Comparison of ENCODE assay signal across 21 cellular contexts in genomic region chr13:66576381-66576780, GRCh38.
DNase-seq lines count a peak whose midpoint lies in the region; ATAC-seq and TF ChIP-seq lines count a peak whose summit lies in the region.
"Had no signal": no experiment of that assay in that cellular context is flagged by ENCODE, and none has a peak within 500 bp of the region (broad histone marks: within the 10 kb centered on the region; RNA-seq: fewer than 3 reads in every experiment).

No MANE protein-coding gene starts in this region.

- DNase-seq in mucosa of descending colon, result no peak
- DNase-seq in GM20000 (ENCODE audit: low spot score), result no peak
- no peak for DNase-seq in retina
- DNase-seq in chondrocyte (ENCODE audit: low spot score), result no peak
- DNase-seq in NCI-H345 treated with DMSO at 0.1 percent for 48 hours (lab: John Stamatoyannopoulos, UW; ENCODE audit: unreplicated experiment), result no peak
- DNase-seq: EL, GF-D8, MV-4-11, NCI-H1105 treated with DMSO at 0.1 percent for 48 hours, NCI-H2029 treated with DMSO at 0.1 percent for 48 hours, NCI-H2171 treated with DMSO at 0.1 percent for 48 hours, NCI-H446, NCI-H526, PC-3, Right ventricle myocardium superior had no signal

- TF ChIP-seq CTCF in mucosa of descending colon (IDR thresholded peaks at IDR 0.05), result no peak
- no peak for TF ChIP-seq CTCF in GM20000 (IDR thresholded peaks at IDR 0.05; ENCODE audit: extremely low read depth, missing control alignments)
- TF ChIP-seq CTCF in chondrocyte (IDR thresholded peaks at IDR 0.05), result no peak

- no peaks in the 10 kb centered on the region for H3K4me1 ChIP-seq in mucosa of descending colon (ENCODE audit: low read depth)
- H3K4me1 ChIP-seq: A549 had no signal

- H3K4me3 Mint-ChIP-seq in chondrocyte (ENCODE audit: unreplicated experiment), result no peak overlapping the region
- H3K4me3 Mint-ChIP-seq: B cell, CD14-positive monocyte had no signal

- H3K36me3 ChIP-seq in mucosa of descending colon (ENCODE audit: low read depth), result no peaks in the 10 kb centered on the region

- intact Hi-C loops in mucosa of descending colon (cut with DNase I, micrococcal nuclease), result no loop called here

- no peaks in the 10 kb centered on the region for H3K36me3 Mint-ChIP-seq in chondrocyte (ENCODE audit: low read depth)
- H3K36me3 Mint-ChIP-seq: CD14-positive monocyte had no signal

- no peak overlapping the region for H3K4me3 ChIP-seq in mucosa of descending colon
- H3K4me3 ChIP-seq: A549 had no signal

- peak; percentile 72 for ATAC-seq in GM18907 (IDR thresholded peaks at IDR 0.05; ENCODE audit: unreplicated experiment)
- ATAC-seq in HG02759 (IDR thresholded peaks at IDR 0.05; ENCODE audit: unreplicated experiment), result peak; percentile 57
- peak; percentile 53 for ATAC-seq in HG03558 (IDR thresholded peaks at IDR 0.05; ENCODE audit: extremely low read depth, unreplicated experiment)
- ATAC-seq in mucosa of descending colon, result peak; percentile 46
- ATAC-seq: A549, PC-3 had no signal

- no peaks in the 10 kb centered on the region for H3K27me3 Mint-ChIP-seq in chondrocyte (ENCODE audit: low read depth)
- H3K27me3 Mint-ChIP-seq: B cell had no signal

- peaks cover 14% of the 10 kb centered on the region for H3K4me1 Mint-ChIP-seq in chondrocyte (ENCODE audit: low read depth)
- H3K4me1 Mint-ChIP-seq: B cell, CD14-positive monocyte had no signal

- no peak overlapping the region for H3K27ac Mint-ChIP-seq in chondrocyte (ENCODE audit: unreplicated experiment)
- H3K27ac Mint-ChIP-seq: B cell, CD14-positive monocyte had no signal

- H3K9me3 Mint-ChIP-seq in chondrocyte (ENCODE audit: low read depth), result peaks cover 7% of the 10 kb centered on the region

- no peaks in the 10 kb centered on the region for H3K9me3 ChIP-seq in mucosa of descending colon
- H3K9me3 ChIP-seq: A549 had no signal
